ENCODE assay signal across 18 cellular contexts in the genomic region with DNA sequence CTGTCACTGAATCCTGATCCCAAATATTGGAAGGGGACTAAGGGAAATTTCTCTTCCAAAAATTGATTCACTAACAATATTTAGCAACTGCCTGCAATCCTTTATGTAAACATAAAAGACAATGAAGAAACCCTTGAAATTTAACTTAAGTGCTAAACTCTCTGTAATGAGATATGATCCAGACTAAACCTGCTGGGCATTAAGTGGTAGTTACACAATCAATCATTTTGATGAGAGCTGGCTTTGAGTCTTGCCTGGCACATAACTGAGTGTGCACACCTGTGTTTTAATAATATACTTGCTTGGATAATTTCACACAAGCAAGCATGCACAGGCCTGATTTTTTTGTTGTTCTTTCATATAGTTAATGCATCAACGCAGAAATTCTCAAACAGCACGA. TPM values are rescaled to one million over a fixed set of nuclear protein-coding genes. Genes with fewer than 3 reads are reported as not detected.
DNase-seq lines count a peak whose midpoint lies in the region; ATAC-seq and TF ChIP-seq lines count a peak whose summit lies in the region.
"Had no signal": no experiment of that assay in that cellular context is flagged by ENCODE, and none has a peak within 500 bp of the region (broad histone marks: within the 10 kb centered on the region; RNA-seq: fewer than 3 reads in every experiment).

No MANE protein-coding gene starts in this region.

- peak; percentile 35 for DNase-seq in NCI-H1092 treated with DMSO at 0.1 percent for 48 hours (lab: John Stamatoyannopoulos, UW)
- no peak for DNase-seq in NCI-H1092 (lab: John Stamatoyannopoulos, UW)
- DNase-seq in NCI-H2081 treated with DMSO at 0.1 percent for 48 hours (lab: John Stamatoyannopoulos, UW): peak; percentile 98
- DNase-seq in NCI-H748 (lab: John Stamatoyannopoulos, UW; ENCODE audit: unreplicated experiment): peak; percentile 86
- no peak for DNase-seq in left lung
- DNase-seq in T-helper 17 cell: no peak
- DNase-seq in T-helper 9 cell: no peak
- DNase-seq: activated CD4-positive, alpha-beta T cell treated with anti-CD3 and anti-CD28 coated beads for 36 hours; activated effector memory CD4-positive, alpha-beta T cell treated with anti-CD3 and anti-CD28 coated beads, Interleukin-2, amount 50 U/mL, for 16 hours; adrenal gland; MG63; NCI-H526 treated with DMSO at 0.1 percent for 48 hours; nephron progenitor cell; stimulated activated CD4-positive, alpha-beta T cell treated with anti-CD3 and anti-CD28 coated beads, Interleukin-4, amount 100 ng/mL, for 4 hours had no signal

- H3K27ac Mint-ChIP-seq in T-helper 17 cell: no peak overlapping the region
- H3K27ac Mint-ChIP-seq: activated CD4-positive, alpha-beta T cell treated with anti-CD3 and anti-CD28 coated beads for 36 hours had no signal

- H3K27ac ChIP-seq in left lung: no peak overlapping the region
- H3K27ac ChIP-seq: 22Rv1, adrenal gland, cardiac muscle cell, esophagus muscularis mucosa had no signal

- H3K4me3 Mint-ChIP-seq in T-helper 17 cell: no peak overlapping the region
- H3K4me3 Mint-ChIP-seq: activated CD4-positive, alpha-beta T cell treated with anti-CD3 and anti-CD28 coated beads for 36 hours; nephron progenitor cell had no signal

- H3K36me3 ChIP-seq in left lung: no peaks in the 10 kb centered on the region
- H3K36me3 ChIP-seq: adrenal gland, cardiac muscle cell, esophagus muscularis mucosa, MG63 had no signal

- peak; percentile 27 for ATAC-seq in left lung
- ATAC-seq in T-helper 17 cell: no peak
- no peak for ATAC-seq in HG03442 (IDR thresholded peaks at IDR 0.05; ENCODE audit: unreplicated experiment)
- ATAC-seq: activated CD4-positive, alpha-beta T cell treated with anti-CD3 and anti-CD28 coated beads for 36 hours had no signal

- no peaks in the 10 kb centered on the region for H3K4me1 ChIP-seq in left lung
- H3K4me1 ChIP-seq: adrenal gland, esophagus muscularis mucosa had no signal

- no peaks in the 10 kb centered on the region for H3K36me3 Mint-ChIP-seq in T-helper 17 cell (ENCODE audit: low read depth)

- H3K4me1 Mint-ChIP-seq in T-helper 17 cell: no peaks in the 10 kb centered on the region
- H3K4me1 Mint-ChIP-seq: activated CD4-positive, alpha-beta T cell treated with anti-CD3 and anti-CD28 coated beads for 36 hours; nephron progenitor cell had no signal

- no peaks in the 10 kb centered on the region for H3K27me3 ChIP-seq in left lung
- H3K27me3 ChIP-seq: adrenal gland, cardiac muscle cell, esophagus muscularis mucosa had no signal

- H3K4me3 ChIP-seq in left lung: no peak overlapping the region
- H3K4me3 ChIP-seq: adrenal gland, cardiac muscle cell, esophagus muscularis mucosa, MG63 had no signal

- no peak for TF ChIP-seq CTCF in left lung (IDR thresholded peaks at IDR 0.05)

- intact Hi-C loops in left lung (cut with DNase I): no loop called here

- peaks cover 13% of the 10 kb centered on the region for H3K27me3 Mint-ChIP-seq in T-helper 17 cell
- H3K27me3 Mint-ChIP-seq: activated CD4-positive, alpha-beta T cell treated with anti-CD3 and anti-CD28 coated beads for 36 hours had no signal

- H3K9me3 ChIP-seq in left lung (no peaks in the 10 kb centered on the region), T-helper 17 cell (ENCODE audit: control insufficient read depth, low read length, poor library complexity, severe bottlenecking) (no peaks in the 10 kb centered on the region)
- H3K9me3 ChIP-seq: adrenal gland, esophagus muscularis mucosa, MG63 had no signal

RNA-seq across cellular contexts. Expression of a gene that starts 9.8 kb away (rescaled TPM):
- total RNA-seq in left lung (10 to 100 TPM; 10.8 to 11.5 TPM), T-helper 17 cell (1 to 10 TPM; 7.5 to 9.8 TPM)

Comparison
In these comparisons a context has a peak if more than half of its experiments do, and no peak if none do; other contexts are left out.
1. DNase-seq: peak in NCI-H1092 treated with DMSO at 0.1 percent for 48 hours (single experiment), NCI-H2081 treated with DMSO at 0.1 percent for 48 hours (single experiment) and NCI-H748 (single experiment); none in NCI-H1092 (single experiment), left lung (0 of 2), T-helper 17 cell (0 of 3) and T-helper 9 cell (single experiment).